In genomic region chr11:119741369-119742262, GRCh38 we compare ENCODE assay signal across 1 cellular context.
TF ChIP-seq lines count a peak whose summit lies in the region.

No MANE protein-coding gene starts in this region.

TF ChIP-seq in SK-N-SH, 30 proteins besides CTCF, POLR2A, EP300 and RAD21 (continued from another document):
- no peak for TF ChIP-seq REST (IDR thresholded peaks at IDR 0.05; ENCODE audit: low read depth, low read length)
- no peak for TF ChIP-seq RFX5 (IDR thresholded peaks at IDR 0.05; ENCODE audit: low read length)
